ENCODE assay signal across 9 cellular contexts in genomic region chr21:45540601-45540970, GRCh38. TPM values are rescaled to one million over a fixed set of nuclear protein-coding genes. Genes with fewer than 3 reads are reported as not detected.
DNase-seq lines count a peak whose midpoint lies in the region; ATAC-seq and TF ChIP-seq lines count a peak whose summit lies in the region.
"Had no signal": no experiment of that assay in that cellular context is flagged by ENCODE, and none has a peak within 500 bp of the region (broad histone marks: within the 10 kb centered on the region; RNA-seq: fewer than 3 reads in every experiment).

No MANE protein-coding gene starts in this region.

- peaks cover 16 to 57% (median 33%) of the 10 kb centered on the region in 4 donors for H3K4me1 ChIP-seq in stomach

- peaks cover 0 to 4% (median 0%) of the 10 kb centered on the region in 4 donors for H3K36me3 ChIP-seq in stomach
- H3K36me3 ChIP-seq: right lobe of liver had no signal

- no peak for ATAC-seq in left cardiac atrium

- DNase-seq in activated T-cell treated with anti-CD3 and anti-CD28 coated beads, Interleukin-2, amount 50 U/mL, for 1 hour = peak; percentile 11
- no peak for DNase-seq in activated T-cell treated with anti-CD3 and anti-CD28 coated beads for 4 hours
- DNase-seq in left cardiac atrium = peak; percentile 17
- peak; percentile 24 for DNase-seq in stomach
- no peak for DNase-seq in NCI-H1436 treated with DMSO at 0.1 percent for 48 hours (lab: John Stamatoyannopoulos, UW)
- DNase-seq in foreskin melanocyte = no peak
- no peak for DNase-seq in central memory CD4-positive, alpha-beta T cell

- no peaks in the 10 kb centered on the region for H3K27me3 ChIP-seq in stomach
- H3K27me3 ChIP-seq: right lobe of liver had no signal

- H3K4me3 ChIP-seq in stomach = no peak overlapping the region
- H3K4me3 ChIP-seq: right lobe of liver had no signal

- TF ChIP-seq POLR2A in stomach (IDR thresholded peaks at IDR 0.05) = no peak

- intact Hi-C loops in left cardiac atrium (cut with DNase I) (no loop called here), stomach (cut with DNase I; ENCODE audit: low total_unique reads) (no loop called here)

- TF ChIP-seq EP300 in stomach (IDR thresholded peaks at IDR 0.05) = no peak

- TF ChIP-seq CTCF in VCaP (conservative IDR thresholded peaks at IDR 0.05) = no peak
- no peak for TF ChIP-seq CTCF in stomach (IDR thresholded peaks at IDR 0.05)

- H3K27ac ChIP-seq in VCaP (peak overlapping the region; percentile 90), stomach (no peak overlapping the region)
- H3K27ac ChIP-seq: right lobe of liver had no signal

- no peaks in the 10 kb centered on the region for H3K9me3 ChIP-seq in stomach
- H3K9me3 ChIP-seq: right lobe of liver had no signal

- 72 to 85% (median 78%) methylated on average over 10 of the region's 10 CpGs for WGBS in stomach, 5 donors

RNA-seq across cellular contexts. Expression of gene SLC19A1, which starts 1.7 kb away (rescaled TPM):
- total RNA-seq in left cardiac atrium = 1 to 10 TPM; 5.4 to 8.6 TPM
- 10 to 100 TPM in 1 of 5 donors, 1 to 10 TPM in 4; 3.1 to 23.3 (median 3.9) TPM for total RNA-seq in stomach
- 1 to 10 TPM; 2.9 to 9.9 (median 6.7) TPM for polyA plus RNA-seq in stomach

Comparison
In these comparisons a context has a peak if more than half of its experiments do, and no peak if none do; other contexts are left out.
1. DNase-seq: peak in activated T-cell treated with anti-CD3 and anti-CD28 coated beads, Interleukin-2, amount 50 U/mL, for 1 hour (single experiment), left cardiac atrium (single experiment) and stomach (single experiment); none in activated T-cell treated with anti-CD3 and anti-CD28 coated beads for 4 hours (single experiment), NCI-H1436 treated with DMSO at 0.1 percent for 48 hours (single experiment), foreskin melanocyte (single experiment) and central memory CD4-positive, alpha-beta T cell (single experiment).